ENCODE assay signal across 8 cellular contexts in the genomic region with DNA sequence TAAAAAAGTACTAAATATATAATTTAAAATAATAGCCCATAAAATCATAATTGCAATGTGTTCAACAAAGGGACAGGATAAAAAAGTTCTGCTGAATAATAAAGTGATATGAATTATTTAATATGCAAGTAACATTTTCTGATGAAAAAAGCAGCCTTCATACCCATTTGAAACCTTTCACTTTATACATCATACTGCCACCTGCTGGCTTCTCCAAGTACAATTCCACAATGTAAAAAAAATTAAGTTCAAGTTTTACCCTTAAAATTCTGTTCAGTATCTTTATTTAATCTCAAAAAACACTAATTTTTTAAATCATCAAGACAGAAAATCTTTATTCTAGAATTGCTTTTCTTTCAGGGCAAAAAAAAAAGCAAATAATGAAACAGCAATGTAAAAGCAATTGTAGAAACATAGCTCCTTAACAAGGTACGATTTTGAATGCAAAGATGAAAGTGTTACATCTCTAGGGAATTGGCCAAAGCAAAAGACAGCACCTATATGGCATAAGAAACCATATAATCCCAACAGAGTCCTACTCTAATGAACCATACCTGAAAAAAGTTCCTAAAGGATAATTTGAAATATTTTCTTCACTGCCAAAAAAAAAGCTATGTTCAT. TPM values are rescaled to one million over a fixed set of nuclear protein-coding genes. Genes with fewer than 3 reads are reported as not detected.
DNase-seq lines count a peak whose midpoint lies in the region; ATAC-seq and TF ChIP-seq lines count a peak whose summit lies in the region.

No MANE protein-coding gene starts in this region.

- H3K27me3 ChIP-seq in heart right ventricle (no peaks in the 10 kb centered on the region), gastrocnemius medialis (no peaks in the 10 kb centered on the region), aorta (ENCODE audit: control insufficient read depth in 1 of 2, insufficient read depth in 2 of 2, low read length in 1 of 2) (no peaks in the 10 kb centered on the region)

- intact Hi-C loops in heart right ventricle (cut with DNase I), result loop anchor here in 9 of 10 donors (1.0 to 10.0 kb wide), 10 partner anchors 80 to 962 kb away; a partner anchor contains a TSS
- intact Hi-C loops in Right ventricle myocardium superior (cut with DNase I), result loop anchor here (2.0 to 5.0 kb wide), 2 partner anchors 80 to 94 kb away; no protein-coding TSS in a partner anchor
- intact Hi-C loops in gastrocnemius medialis (cut with DNase I; ENCODE audit: low total_unique reads), result loop anchor here (1.0 to 2.0 kb wide), 2 partner anchors 94 to 276 kb away; no protein-coding TSS in a partner anchor
- intact Hi-C loops in aorta (cut with DNase I), result loop anchor here (1.0 to 10.0 kb wide), 5 partner anchors 94 to 962 kb away; no protein-coding TSS in a partner anchor

- peak; percentile 42 to 85 (median 76) for TF ChIP-seq CTCF in heart right ventricle (IDR thresholded peaks at IDR 0.05)
- TF ChIP-seq CTCF in fibroblast of the aortic adventitia (IDR thresholded peaks at IDR 0.05; ENCODE audit: insufficient read depth, low read length), result peak; percentile 54
- TF ChIP-seq CTCF in gastrocnemius medialis (IDR thresholded peaks at IDR 0.05 in 4 of 5, conservative IDR thresholded peaks at IDR 0.05 in 1 of 5), result peak; percentile 23 to 70 (median 52)

- TF ChIP-seq POLR2A in gastrocnemius medialis (IDR thresholded peaks at IDR 0.05), result no peak

- peaks cover 0 to 16% (median 0%) of the 10 kb centered on the region in 9 donors for H3K4me1 ChIP-seq in heart right ventricle
- H3K4me1 ChIP-seq in gastrocnemius medialis, result peaks cover 0 to 20% of the 10 kb centered on the region in 2 donors
- H3K4me1 ChIP-seq in aorta (ENCODE audit: control insufficient read depth in 1 of 2, insufficient read depth in 2 of 2, low read length in 2 of 2), result no peaks in the 10 kb centered on the region

- H3K27ac ChIP-seq in heart right ventricle (no peak overlapping the region), gastrocnemius medialis (no peak overlapping the region), aorta (ENCODE audit: low read depth in 1 of 2, low read length in 2 of 2) (no peak overlapping the region)

- H3K36me3 ChIP-seq in heart right ventricle, result peaks cover 0 to 66% (median 11%) of the 10 kb centered on the region in 9 donors
- H3K36me3 ChIP-seq in gastrocnemius medialis, result peaks cover 7 to 12% of the 10 kb centered on the region in 2 donors
- H3K36me3 ChIP-seq in aorta (ENCODE audit: control insufficient read depth in 1 of 2, insufficient read depth in 2 of 2, low read length in 1 of 2), result no peaks in the 10 kb centered on the region

- in situ Hi-C loops in gastrocnemius medialis (cut with MboI; ENCODE audit: low sequenced_read_pairs in 4 of 4), result loop anchor here in 3 of 4 donors (10.0 to 25.0 kb wide), 4 partner anchors 82 to 280 kb away; a partner anchor contains a TSS

- 95 to 98% methylated on average over 1 of the region's 1 CpG for WGBS in heart right ventricle, 2 donors
- 90 to 91% methylated on average over 1 of the region's 1 CpG for WGBS in aorta, 2 donors

- H3K9me3 ChIP-seq in heart right ventricle, result no peaks in the 10 kb centered on the region
- H3K9me3 ChIP-seq in gastrocnemius medialis, result no peaks in the 10 kb centered on the region
- H3K9me3 ChIP-seq in aorta (ENCODE audit: control insufficient read depth, low read length), result no peaks in the 10 kb centered on the region

- DNase-seq in heart right ventricle (peak in 1 of 2 donors; percentile 42), Right ventricle myocardium superior (no peak), NCI-H187 treated with DMSO at 0.1 percent for 48 hours (lab: John Stamatoyannopoulos, UW) (peak; percentile 16), fibroblast of the aortic adventitia (ENCODE audit: low read depth) (peak; percentile 84), gastrocnemius medialis (no peak), aorta (no peak)
- DNase-seq in activated CD4-positive, alpha-beta T cell treated with anti-CD3 and anti-CD28 coated beads, Interleukin-2, amount 50 U/mL, for 1 hour, result peak; percentile 33

- H3K4me3 ChIP-seq in heart right ventricle, result no peak overlapping the region
- H3K4me3 ChIP-seq in fibroblast of the aortic adventitia (ENCODE audit: low read depth, low read length), result no peak overlapping the region
- H3K4me3 ChIP-seq in gastrocnemius medialis, result no peak overlapping the region
- H3K4me3 ChIP-seq in aorta (ENCODE audit: low read length in 2 of 2), result no peak overlapping the region

- ATAC-seq in heart right ventricle, result no peak
- ATAC-seq in Right ventricle myocardium superior (ENCODE audit: poor library complexity), result no peak
- no peak for ATAC-seq in gastrocnemius medialis
- ATAC-seq in aorta (ENCODE audit: low FRiP score), result no peak
- ATAC-seq in HG02642 (IDR thresholded peaks at IDR 0.05; ENCODE audit: poor library complexity, unreplicated experiment), result no peak

RNA-seq across cellular contexts. Expression of a gene that starts 15.0 kb away (rescaled TPM):
- total RNA-seq in heart right ventricle (1 to 10 TPM; 3.3 to 8.5 (median 6.2) TPM), Right ventricle myocardium superior (7.3 TPM), fibroblast of the aortic adventitia (ENCODE audit: low replicate concordance) (15.5 and 23.2 TPM in 2 replicates), gastrocnemius medialis (1 to 10 TPM; 1.6 to 6.8 (median 3.4) TPM), aorta (10 to 100 TPM; 12.6 to 15.0 TPM)
- polyA plus RNA-seq in heart right ventricle (10 to 100 TPM in 1 of 2 donors, 1 to 10 TPM in 1; 4.3 to 11.8 TPM), aorta (10 to 100 TPM; 10.5 to 19.6 TPM)

Comparison
In these comparisons a context has a peak if more than half of its experiments do, and no peak if none do; other contexts are left out.
1. DNase-seq: peak in NCI-H187 treated with DMSO at 0.1 percent for 48 hours (single experiment), activated CD4-positive, alpha-beta T cell treated with anti-CD3 and anti-CD28 coated beads, Interleukin-2, amount 50 U/mL, for 1 hour (single experiment) and fibroblast of the aortic adventitia (single experiment); none in Right ventricle myocardium superior (single experiment), gastrocnemius medialis (0 of 2) and aorta (0 of 2).
2. Peak in every context shown above with its lines, with median percentiles within 50 percentile points of each other: CTCF ChIP-seq.